Comparison of ENCODE assay signal across 8 cellular contexts in genomic region chr15:84631706-84632272, GRCh38. TPM values are rescaled to one million over a fixed set of nuclear protein-coding genes. Genes with fewer than 3 reads are reported as not detected.
DNase-seq lines count a peak whose midpoint lies in the region; ATAC-seq and TF ChIP-seq lines count a peak whose summit lies in the region.

No MANE protein-coding gene starts in this region.

- H3K9me3 ChIP-seq in lower lobe of right lung: no peaks in the 10 kb centered on the region

- ATAC-seq in HG03064 (IDR thresholded peaks at IDR 0.05; ENCODE audit: low read depth, unreplicated experiment) (peak; percentile 3), lower lobe of right lung (no peak), GM21723 (IDR thresholded peaks at IDR 0.05; ENCODE audit: unreplicated experiment) (no peak)
- ATAC-seq in activated CD4-positive, CD25-positive, alpha-beta regulatory T cell treated with anti-CD3 and anti-CD28 coated beads, Interleukin-2, amount 50 U/mL, for 24 hours: no peak

- H3K36me3 ChIP-seq in lower lobe of right lung: peaks cover 8% of the 10 kb centered on the region
- H3K36me3 ChIP-seq in urinary bladder (ENCODE audit: insufficient read depth): no peaks in the 10 kb centered on the region

- intact Hi-C loops in lower lobe of right lung (cut with DNase I): no loop called here

- 46% methylated on average over 7 of the region's 7 CpGs for WGBS in urinary bladder

- peaks cover 37% of the 10 kb centered on the region for H3K4me1 ChIP-seq in lower lobe of right lung
- H3K4me1 ChIP-seq in urinary bladder (ENCODE audit: insufficient read depth): no peaks in the 10 kb centered on the region

- DNase-seq in lower lobe of right lung (no peak), T-helper 9 cell (no peak)

- H3K27ac ChIP-seq in 22Rv1 (peak overlapping the region; percentile 71), angular gyrus (ENCODE audit: low read depth, low read length) (peak overlapping the region; percentile 86), lower lobe of right lung (peak overlapping the region; percentile 83), urinary bladder (ENCODE audit: low read depth) (peak overlapping the region; percentile 70)

- TF ChIP-seq CTCF in 22Rv1 (IDR thresholded peaks at IDR 0.05) (no peak), lower lobe of right lung (IDR thresholded peaks at IDR 0.05) (no peak)

- H3K4me3 ChIP-seq in lower lobe of right lung: peak overlapping the region; percentile 78
- peak overlapping the region; percentile 50 for H3K4me3 ChIP-seq in urinary bladder (ENCODE audit: low read depth, low read length)

- H3K27me3 ChIP-seq in lower lobe of right lung (ENCODE audit: low read depth): no peaks in the 10 kb centered on the region

RNA-seq across cellular contexts. Expression of gene WDR73, which starts 22.3 kb away (rescaled TPM):
- total RNA-seq in lower lobe of right lung: 29.9 TPM
- total RNA-seq in urinary bladder: 39.1 TPM
- 18.5 TPM for polyA plus RNA-seq in urinary bladder

RNA-seq across cellular contexts. Expression of gene NMB, which starts 26.2 kb away (rescaled TPM):
- total RNA-seq in lower lobe of right lung (10.4 TPM), urinary bladder (1.6 TPM)
- 11.3 TPM for polyA plus RNA-seq in urinary bladder

RNA-seq across cellular contexts. Expression of gene ZSCAN2, which starts 31.0 kb away (rescaled TPM):
- 6.9 TPM for total RNA-seq in lower lobe of right lung
- 11.7 TPM for total RNA-seq in urinary bladder
- polyA plus RNA-seq in urinary bladder: 6.6 TPM
